1 cellular context compared by ENCODE assay signal in genomic region chr2:195505701-195506100, GRCh38.
TF ChIP-seq lines count a peak whose summit lies in the region.

No MANE protein-coding gene starts in this region.

TF ChIP-seq in GM12878, 131 proteins besides CTCF, POLR2A, EP300 and RAD21 (continued from another document and continues in another):
- TF ChIP-seq ZBTB11 (CRISPR knock-in tag; IDR thresholded peaks at IDR 0.05) (no peak), MEF2B (IDR thresholded peaks at IDR 0.05; ENCODE audit: partially characterized antibody, poor library complexity, severe bottlenecking) (peak; percentile 77), JUNB (IDR thresholded peaks at IDR 0.05) (peak; percentile 80), IRF3 (IDR thresholded peaks at IDR 0.05) (no peak), SKIL (IDR thresholded peaks at IDR 0.05; ENCODE audit: low read depth, poor library complexity, severe bottlenecking) (peak; percentile 74), BMI1 (IDR thresholded peaks at IDR 0.05; ENCODE audit: borderline replicate concordance) (peak; percentile 90), REST (IDR thresholded peaks at IDR 0.05; ENCODE audit: low read depth, low read length) (no peak), GABPA (IDR thresholded peaks at IDR 0.05; ENCODE audit: low read depth) (0 out of 2 replicates have a peak, but pooled peaks have one; percentile 26), MTA2 (IDR thresholded peaks at IDR 0.05; ENCODE audit: low read depth) (peak; percentile 100), EZH2 (IDR thresholded peaks at IDR 0.05; ENCODE audit: borderline replicate concordance, control insufficient read depth, low read depth, low read length) (no peak), NBN (IDR thresholded peaks at IDR 0.05) (peak; percentile 73; the same call in 1 of the 2 replicates), CUX1 (IDR thresholded peaks at IDR 0.05; ENCODE audit: insufficient replicate concordance, low read depth, low read length) (peak; percentile 99), CBX3 (IDR thresholded peaks at IDR 0.05; ENCODE audit: borderline replicate concordance, low read depth) (no peak), E2F4 (IDR thresholded peaks at IDR 0.05; ENCODE audit: low read depth, low read length) (no peak), USF1 (IDR thresholded peaks at IDR 0.05; ENCODE audit: borderline replicate concordance, extremely low read length, insufficient read depth, low read depth, low read length) (no peak), JUND (IDR thresholded peaks at IDR 0.05; ENCODE audit: low read depth, low read length) (peak; percentile 62; the same call in 1 of the 2 replicates), MYC (IDR thresholded peaks at IDR 0.05; ENCODE audit: insufficient read depth, insufficient read length, insufficient replicate concordance, low read length, severe bottlenecking) (no peak), SPI1 (IDR thresholded peaks at IDR 0.05; ENCODE audit: borderline replicate concordance, insufficient read depth, low read depth, low read length) (peak; percentile 76; the same call in 1 of the 2 replicates), SUPT20H (IDR thresholded peaks at IDR 0.05; ENCODE audit: borderline replicate concordance, control insufficient read depth, low read depth, low read length) (no peak), NR2C2 (IDR thresholded peaks at IDR 0.05; ENCODE audit: borderline replicate concordance, control insufficient read depth, insufficient read length, low read depth) (no peak), IKZF1 (conservative IDR thresholded peaks at IDR 0.05) (0 out of 2 replicates have a peak, but pooled peaks have one; percentile 56), TBL1XR1 (IDR thresholded peaks at IDR 0.05; ENCODE audit: low read depth, low read length) (0 out of 2 replicates have a peak, but pooled peaks have one; percentile 48), SMAD1 (IDR thresholded peaks at IDR 0.05; ENCODE audit: low read depth, partially characterized antibody) (no peak), ATF2 (IDR thresholded peaks at IDR 0.05; ENCODE audit: low read length) (peak; percentile 75), CHD2 (IDR thresholded peaks at IDR 0.05; ENCODE audit: borderline replicate concordance, low read depth, low read length) (peak; percentile 68; the same call in 1 of the 2 replicates), TCF7 (IDR thresholded peaks at IDR 0.05; ENCODE audit: borderline replicate concordance) (peak; percentile 43; the same call in 1 of the 2 replicates), PKNOX1 (IDR thresholded peaks at IDR 0.05) (peak; percentile 78)
